Comparison of ENCODE assay signal across 8 cellular contexts in genomic region chr2:216619411-216620393, GRCh38. TPM values are rescaled to one million over a fixed set of nuclear protein-coding genes. Genes with fewer than 3 reads are reported as not detected.
A peak's percentile ranks its signal among the peaks of the same experiment; 100 is the strongest.
DNase-seq lines count a peak whose midpoint lies in the region; ATAC-seq, FAIRE-seq and TF ChIP-seq lines count a peak whose summit lies in the region.

No MANE protein-coding gene starts in this region.

- no peak for FAIRE-seq in HepG2 (lab: Jason Lieb, UNC)

- H3K27me3 ChIP-seq in HepG2 (ENCODE audit: control insufficient read depth in 1 of 2, insufficient read depth in 2 of 2, low read length in 2 of 2), result peaks cover 2 to 29% of the 10 kb centered on the region in 2 experiments; a peak in 4 of 5 replicates

- no peak for TF ChIP-seq POLR2A in HepG2 (IDR thresholded peaks at IDR 0.05; ENCODE audit: insufficient read depth in 1 of 2, low read depth in 2 of 2, low read length in 2 of 2)

- H3K27ac ChIP-seq in HepG2 (ENCODE audit: extremely low read length, insufficient read depth, low read length), result no peak overlapping the region

- TF ChIP-seq RAD21 in HepG2 (CRISPR knock-in tag; IDR thresholded peaks at IDR 0.05), result no peak

- no peak for TF ChIP-seq CTCF in HepG2 (CRISPR knock-in tag; IDR thresholded peaks at IDR 0.05)

- in situ Hi-C loops in HepG2 (cut with HindIII; ENCODE audit: extremely low pct_ligation_motif_present, low pct_unique_long_range_greater_than_20kb), result no loop called here

- intact Hi-C loops in HepG2 (cut with micrococcal nuclease; ENCODE audit: unreplicated experiment), result loop anchor here (5.0 kb wide), 1 partner anchor 37 kb away; no protein-coding TSS in a partner anchor

- H3K36me3 ChIP-seq in HepG2 (replicated peaks in 1 of 2; ENCODE audit: control insufficient read depth in 1 of 2, insufficient read depth in 2 of 2, low read length in 2 of 2), result no peaks in the 10 kb centered on the region

- POLR2A ChIA-PET in HepG2 (lab: Yijun Ruan, JAX), result interaction anchor here (0.7 to 1.4 kb wide), 7 partner anchors 14 to 121 kb away, joined by 3 to 8 read pairs (median 3); partner anchors contain the start of gene RPL37A

- ATAC-seq in HepG2, result peak; percentile 50
- no peak for ATAC-seq in left lobe of liver
- no peak for ATAC-seq in HG03280 (IDR thresholded peaks at IDR 0.05; ENCODE audit: unreplicated experiment)

- no peaks in the 10 kb centered on the region for H4K20me1 ChIP-seq in HepG2 (ENCODE audit: insufficient read depth, low read length)

- H3K4me3 ChIP-seq in HepG2 (replicated peaks in 1 of 3; ENCODE audit: insufficient read depth in 1 of 3, low read depth in 2 of 3, low read length in 3 of 3), result no peak overlapping the region

- 32% methylated on average over 12 of the region's 12 CpGs for WGBS in HepG2 (ENCODE audit: low lambda C conversion rate)

- H3K9me3 ChIP-seq in HepG2 (ENCODE audit: low read length), result no peaks in the 10 kb centered on the region

- CTCF ChIA-PET in HepG2 (lab: Yijun Ruan, JAX; ENCODE audit: low intra/inter-chr PET ratio, low total read pairs), result no interaction called here

- H3K79me2 ChIP-seq in HepG2 (ENCODE audit: insufficient read depth, low read length), result no peaks in the 10 kb centered on the region

- H3K9ac ChIP-seq in HepG2 (ENCODE audit: insufficient read depth, low read depth, low read length), result no peak overlapping the region

- H2AFZ ChIP-seq in HepG2 (ENCODE audit: low read length), result no peak overlapping the region

- BruUV-seq in HepG2 (replicated peaks; lab: Mats Ljungman, UMichigan), result no TSS peak

- 0 out of 4 replicates have a peak, but pooled peaks of 1 of the 2 experiments have one; percentile 33 for TF ChIP-seq EP300 in HepG2 (IDR thresholded peaks at IDR 0.05; ENCODE audit: low read depth in 2 of 2, low read length in 2 of 2)
- TF ChIP-seq EP300 in HepG2 (CRISPR knock-in tag; IDR thresholded peaks at IDR 0.05; ENCODE audit: borderline replicate concordance), result no peak

- DNase-seq in DMS53 treated with DMSO at 0.1 percent for 48 hours (lab: John Stamatoyannopoulos, UW; ENCODE audit: unreplicated experiment) (peak; percentile 34), NCI-H1694 treated with DMSO at 0.1 percent for 48 hours (lab: John Stamatoyannopoulos, UW) (peak; percentile 96), UCSD-AML1 (lab: John Stamatoyannopoulos, UW; ENCODE audit: unreplicated experiment) (peak; percentile 85), HepG2 (ENCODE audit: low spot score) (peak; percentile 62), EL (no peak), left lobe of liver (ENCODE audit: low spot score) (no peak)
- no peak for DNase-seq in stimulated activated naive CD4-positive, alpha-beta T cell treated with Interleukin-2 at 50 U/mL for 16 hours (lab: John Stamatoyannopoulos, UW)

- no peak overlapping the region for H3K4me2 ChIP-seq in HepG2 (ENCODE audit: low read depth, low read length)

- peaks cover 46% of the 10 kb centered on the region for H3K4me1 ChIP-seq in HepG2 (ENCODE audit: insufficient read depth, low read length)

TF ChIP-seq in HepG2, 621 proteins besides CTCF, POLR2A, EP300 and RAD21 (continues in another document):
- TF ChIP-seq CSRNP1 (CRISPR knock-in tag; IDR thresholded peaks at IDR 0.05) (no peak), ZNF672 (CRISPR knock-in tag; IDR thresholded peaks at IDR 0.05) (no peak), ZSCAN5A (CRISPR knock-in tag; IDR thresholded peaks at IDR 0.05; ENCODE audit: borderline replicate concordance) (no peak), PAF1 (CRISPR knock-in tag; IDR thresholded peaks at IDR 0.05) (no peak), DRAP1 (CRISPR knock-in tag; IDR thresholded peaks at IDR 0.05) (no peak), PHB2 (IDR thresholded peaks at IDR 0.05; ENCODE audit: partially characterized antibody) (no peak), RBFOX2 (IDR thresholded peaks at IDR 0.05; ENCODE audit: low read depth, low read length) (no peak), ZBTB38 (CRISPR knock-in tag; IDR thresholded peaks at IDR 0.05) (no peak), ZNF17 (CRISPR knock-in tag; IDR thresholded peaks at IDR 0.05) (no peak)
- TF ChIP-seq, protein P1, sequence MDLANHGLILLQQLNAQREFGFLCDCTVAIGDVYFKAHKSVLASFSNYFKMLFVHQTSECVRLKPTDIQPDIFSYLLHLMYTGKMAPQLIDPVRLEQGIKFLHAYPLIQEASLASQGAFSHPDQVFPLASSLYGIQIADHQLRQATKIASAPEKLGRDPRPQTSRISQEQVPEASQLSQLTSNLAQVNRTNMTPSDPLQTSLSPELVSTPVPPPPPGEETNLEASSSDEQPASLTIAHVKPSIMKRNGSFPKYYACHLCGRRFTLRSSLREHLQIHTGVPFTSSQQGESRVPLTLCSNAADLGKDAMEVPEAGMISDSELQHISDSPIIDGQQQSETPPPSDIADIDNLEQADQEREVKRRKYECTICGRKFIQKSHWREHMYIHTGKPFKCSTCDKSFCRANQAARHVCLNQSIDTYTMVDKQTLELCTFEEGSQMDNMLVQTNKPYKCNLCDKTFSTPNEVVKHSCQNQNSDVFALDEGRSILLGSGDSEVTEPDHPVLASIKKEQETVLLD (CRISPR knock-in tag; IDR thresholded peaks at IDR 0.05; ENCODE audit: low read depth), result no peak
- TF ChIP-seq, protein P2, sequence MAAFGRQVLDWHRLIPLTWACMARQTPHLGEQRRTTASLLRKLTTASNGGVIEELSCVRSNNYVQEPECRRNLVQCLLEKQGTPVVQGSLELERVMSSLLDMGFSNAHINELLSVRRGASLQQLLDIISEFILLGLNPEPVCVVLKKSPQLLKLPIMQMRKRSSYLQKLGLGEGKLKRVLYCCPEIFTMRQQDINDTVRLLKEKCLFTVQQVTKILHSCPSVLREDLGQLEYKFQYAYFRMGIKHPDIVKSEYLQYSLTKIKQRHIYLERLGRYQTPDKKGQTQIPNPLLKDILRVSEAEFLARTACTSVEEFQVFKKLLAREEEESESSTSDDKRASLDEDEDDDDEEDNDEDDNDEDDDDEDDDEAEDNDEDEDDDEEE (CRISPR knock-in tag; IDR thresholded peaks at IDR 0.05), result no peak

RNA-seq across cellular contexts. Expression of gene IGFBP2, which starts 13.5 kb away (rescaled TPM):
- 0.45 and 2.0 TPM in 2 replicates for total RNA-seq in HepG2 (2016; rRNA removed; fragmentation: Illumina TruSeq; extraction: Trizol)
- total RNA-seq in HepG2 (2016; cell fraction: cytosol; rRNA removed; fragmentation: Illumina TruSeq; extraction: Trizol; ENCODE audit: low read depth), result 0.79 and 0.81 TPM in 2 replicates
- total RNA-seq in HepG2 (2016; cell fraction: insoluble cytoplasmic fraction; rRNA removed; fragmentation: Illumina TruSeq; extraction: Trizol), result 0.83 and 1.8 TPM in 2 replicates
- total RNA-seq in HepG2 (2016; cell fraction: membrane; rRNA removed; fragmentation: Illumina TruSeq; extraction: Trizol), result 0.68 and 1.4 TPM in 2 replicates
- 1.2 and 2.0 TPM in 2 replicates for total RNA-seq in HepG2 (2016; cell fraction: nucleus; rRNA removed; fragmentation: Illumina TruSeq; extraction: Trizol)
- polyA plus RNA-seq in HepG2 (2011; rRNA removed), result 5.8 and 11.4 TPM in 2 replicates
- 8.5 and 9.3 TPM in 2 replicates for polyA plus RNA-seq in HepG2 (2011; cell fraction: cytosol; rRNA removed)
- 3.3 and 6.4 TPM in 2 replicates for polyA plus RNA-seq in HepG2 (2011; cell fraction: nucleus; rRNA removed)
- polyA plus RNA-seq in HepG2 (2012), result 18.9 and 24.8 TPM in 2 replicates
- polyA plus RNA-seq in HepG2 (2016; cell fraction: cytosol; fragmentation: Illumina TruSeq; extraction: Trizol; ENCODE audit: low read depth), result 0.59 and 1.1 TPM in 2 replicates
- polyA plus RNA-seq in HepG2 (2016; cell fraction: insoluble cytoplasmic fraction; fragmentation: Illumina TruSeq; extraction: Trizol; ENCODE audit: low read depth), result 0.91 and 1.3 TPM in 2 replicates
- 1.1 and 1.2 TPM in 2 replicates for polyA plus RNA-seq in HepG2 (2016; cell fraction: membrane; fragmentation: Illumina TruSeq; extraction: Trizol; ENCODE audit: low read depth)
- polyA plus RNA-seq in HepG2 (2016; cell fraction: nucleus; fragmentation: Illumina TruSeq; extraction: Trizol; ENCODE audit: insufficient read depth, low read depth), result 3.8 and 3.9 TPM in 2 replicates
- 0.19 and 1.9 TPM in 2 replicates for polyA minus RNA-seq in HepG2 (2011; rRNA and poly(A)+ RNA removed; ENCODE audit: low replicate concordance)
- 1.7 and 3.2 TPM in 2 replicates for polyA minus RNA-seq in HepG2 (2011; cell fraction: cytosol; rRNA and poly(A)+ RNA removed)
- polyA minus RNA-seq in HepG2 (2011; cell fraction: nucleus; rRNA and poly(A)+ RNA removed), result 0.52 and 0.99 TPM in 2 replicates
- 404 TPM for total RNA-seq in left lobe of liver

Comparison
In these comparisons a context has a peak if more than half of its experiments do, and no peak if none do; other contexts are left out.
1. DNase-seq: peak in DMS53 treated with DMSO at 0.1 percent for 48 hours (single experiment), NCI-H1694 treated with DMSO at 0.1 percent for 48 hours (single experiment), UCSD-AML1 (single experiment) and HepG2 (single experiment); none in stimulated activated naive CD4-positive, alpha-beta T cell treated with Interleukin-2 at 50 U/mL for 16 hours (single experiment), EL (single experiment) and left lobe of liver (single experiment).
2. RNA of gene IGFBP2, which starts 13.5 kb away (total RNA-seq): 404 TPM in left lobe of liver (single experiment); 0.45 to 2.0 TPM in HepG2; every median in the first group is over 100 times any median in the second.